21 cellular contexts compared by ENCODE assay signal in genomic region chrX:115047715-115048114, GRCh38. TPM values are rescaled to one million over a fixed set of nuclear protein-coding genes. Genes with fewer than 3 reads are reported as not detected.
"Had no signal": no experiment of that assay in that cellular context is flagged by ENCODE, and none has a peak within 500 bp of the region (broad histone marks: within the 10 kb centered on the region; RNA-seq: fewer than 3 reads in every experiment).

No MANE protein-coding gene starts in this region.

- H3K4me2 ChIP-seq: neural progenitor cell had no signal

- DNase-seq: activated CD4-positive, alpha-beta T cell treated with anti-CD3 and anti-CD28 coated beads, Interleukin-2, amount 50 U/mL, for 1 hour; activated CD4-positive, CD25-positive, alpha-beta regulatory T cell treated with anti-CD3 and anti-CD28 coated beads, Interleukin-2, amount 50 U/mL, for 72 hours; activated CD8-positive, alpha-beta T cell treated with anti-CD3 and anti-CD28 coated beads, Interleukin-2, amount 10 ng/mL, durations not matched to agents 7 days and 5 days; activated gamma-delta T cell; aorta; brain microvascular endothelial cell; central memory CD4-positive, alpha-beta T cell; effector memory CD4-positive, alpha-beta T cell; heart left ventricle; islet precursor cell; left lung; naive thymus-derived CD8-positive, alpha-beta T cell; retina; stimulated activated CD4-positive, alpha-beta T cell treated with anti-CD3 and anti-CD28 coated beads, Interleukin-4, amount 100 ng/mL, for 4 hours; stimulated activated naive CD8-positive, alpha-beta T cell treated with anti-CD3 and anti-CD28 coated beads, Interleukin-15, Interleukin-2, amounts not matched to agents 100 U/mL and 50 U/mL, for 24 hours; T-cell; thyroid gland had no signal

- H3K27me3 ChIP-seq: brain microvascular endothelial cell, esophagus muscularis mucosa, neural progenitor cell, thyroid gland had no signal

- H3K9me3 ChIP-seq: esophagus muscularis mucosa, heart left ventricle, left lung, thyroid gland had no signal

- H3K36me3 ChIP-seq: brain microvascular endothelial cell, esophagus muscularis mucosa, heart left ventricle, left lung, neural progenitor cell, thyroid gland had no signal

- H3K27ac ChIP-seq: brain microvascular endothelial cell, esophagus muscularis mucosa, heart left ventricle, left lung, neural progenitor cell, thyroid gland, VCaP had no signal

- H3K9ac ChIP-seq: neural progenitor cell had no signal

- H2AFZ ChIP-seq: neural progenitor cell had no signal

- H3K4me1 ChIP-seq: esophagus muscularis mucosa, left lung, neural progenitor cell, thyroid gland had no signal

- H3K4me3 ChIP-seq: esophagus muscularis mucosa, heart left ventricle, left lung, neural progenitor cell, thyroid gland had no signal

- ATAC-seq: activated CD8-positive, alpha-beta T cell treated with anti-CD3 and anti-CD28 coated beads, Interleukin-2, amount 10 ng/mL, durations not matched to agents 7 days and 5 days; heart left ventricle; left lung; naive thymus-derived CD8-positive, alpha-beta T cell; stimulated activated naive CD8-positive, alpha-beta T cell treated with anti-CD3 and anti-CD28 coated beads, Interleukin-15, Interleukin-2, amounts not matched to agents 100 U/mL and 50 U/mL, for 24 hours; T-cell had no signal

RNA-seq across cellular contexts. Expression of gene IL13RA2, which starts 30.3 kb away (rescaled TPM):
- total RNA-seq: activated CD8-positive, alpha-beta T cell treated with anti-CD3 and anti-CD28 coated beads, Interleukin-2, amount 10 ng/mL, durations not matched to agents 7 days and 5 days; activated T-helper 1 cell treated with anti-CD3 and anti-CD28 coated beads, Interleukin-12 subunit alpha, Interleukin-12 subunit beta, Interleukin-2, Interleukin-4 antibody, amounts not matched to agents 30 ng/mL and 10 ng/mL and 1 ng/mL, durations not matched to agents 14 hours and 24 hours and 36 hours; naive thymus-derived CD8-positive, alpha-beta T cell; T-cell had no signal
- polyA plus RNA-seq: naive thymus-derived CD8-positive, alpha-beta T cell had no signal
